Comparison of ENCODE assay signal across 9 cellular contexts in the genomic region with DNA sequence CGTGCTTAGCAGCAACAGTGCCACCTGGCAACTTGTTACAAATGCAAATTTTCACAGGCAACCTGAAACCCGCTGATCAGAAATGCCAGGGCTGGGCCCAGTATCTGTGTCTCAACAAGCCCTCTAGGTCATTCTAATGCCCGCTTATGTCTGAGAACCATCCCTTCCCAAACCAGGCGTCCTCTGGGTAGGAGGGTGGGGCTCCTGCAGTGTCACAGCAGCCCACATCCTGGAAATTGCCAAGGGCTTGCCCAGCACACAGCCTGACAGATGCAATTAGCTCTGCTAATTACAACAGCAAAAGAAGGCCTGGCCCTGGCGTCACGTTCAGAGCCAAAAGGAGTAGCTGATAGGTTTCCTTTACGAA. TPM values are rescaled to one million over a fixed set of nuclear protein-coding genes. Genes with fewer than 3 reads are reported as not detected.
DNase-seq lines count a peak whose midpoint lies in the region; ATAC-seq lines count a peak whose summit lies in the region.
"Had no signal": no experiment of that assay in that cellular context is flagged by ENCODE, and none has a peak within 500 bp of the region (broad histone marks: within the 10 kb centered on the region; RNA-seq: fewer than 3 reads in every experiment).

No MANE protein-coding gene starts in this region.

- H3K9me3 ChIP-seq in esophagus (ENCODE audit: control insufficient read depth in 2 of 2, insufficient read depth in 1 of 2, low read depth in 1 of 2, low read length in 1 of 2) = no peaks in the 10 kb centered on the region
- H3K9me3 ChIP-seq: SJSA1 had no signal

- H3K27me3 ChIP-seq in esophagus (ENCODE audit: control insufficient read depth in 1 of 2, insufficient read depth in 2 of 2, low read length in 2 of 2) = no peaks in the 10 kb centered on the region
- H3K27me3 ChIP-seq: SJSA1 had no signal

- H3K36me3 ChIP-seq in esophagus (ENCODE audit: control insufficient read depth in 2 of 2, insufficient read depth in 2 of 2, low read length in 1 of 2) = peaks cover 2 to 6% of the 10 kb centered on the region in 2 donors

- H3K4me1 Mint-ChIP-seq in activated T-cell treated with anti-CD3 and anti-CD28 coated beads, Interleukin-2, amount 50 U/mL, for 4 hours (ENCODE audit: low read depth) = peaks cover 95% of the 10 kb centered on the region
- H3K4me1 Mint-ChIP-seq in stimulated activated naive CD8-positive, alpha-beta T cell treated with anti-CD3 and anti-CD28 coated beads, Interleukin-15, amount 100 ng/mL, for 72 hours = peaks cover 100% of the 10 kb centered on the region

- peak overlapping the region; percentile 81 to 99 for H3K27ac Mint-ChIP-seq in stimulated activated naive CD8-positive, alpha-beta T cell treated with anti-CD3 and anti-CD28 coated beads, Interleukin-15, amount 100 ng/mL, for 72 hours

- WGBS in esophagus, 2 donors = 29 to 38% methylated on average over 7 of the region's 7 CpGs

- no peaks in the 10 kb centered on the region for H3K27me3 Mint-ChIP-seq in activated T-cell treated with anti-CD3 and anti-CD28 coated beads, Interleukin-2, amount 50 U/mL, for 4 hours (ENCODE audit: low read depth)
- no peaks in the 10 kb centered on the region for H3K27me3 Mint-ChIP-seq in stimulated activated naive CD8-positive, alpha-beta T cell treated with anti-CD3 and anti-CD28 coated beads, Interleukin-15, amount 100 ng/mL, for 72 hours

- peaks cover 7% of the 10 kb centered on the region for H3K36me3 Mint-ChIP-seq in activated T-cell treated with anti-CD3 and anti-CD28 coated beads, Interleukin-2, amount 50 U/mL, for 4 hours (ENCODE audit: insufficient read depth)

- H3K4me1 ChIP-seq in esophagus (ENCODE audit: control insufficient read depth in 2 of 2, insufficient read depth in 2 of 2, low read length in 1 of 2) = peaks cover 26 to 65% of the 10 kb centered on the region in 2 donors

- no peak for DNase-seq in activated T-cell treated with anti-CD3 and anti-CD28 coated beads, Interleukin-2, amount 50 U/mL, for 4 hours
- DNase-seq in activated T-cell treated with anti-CD3 and anti-CD28 coated beads for 4 hours (no peak), NCI-H526 treated with DMSO at 0.1 percent for 48 hours (lab: John Stamatoyannopoulos, UW) (peak; percentile 61), activated gamma-delta T cell (lab: John Stamatoyannopoulos, UW) (no peak)
- peak in 1 of 2 donors; percentile 59 for DNase-seq in stimulated activated naive CD8-positive, alpha-beta T cell treated with anti-CD3 and anti-CD28 coated beads, Interleukin-15, amount 100 ng/mL, for 72 hours
- no peak for DNase-seq in activated CD4-positive, CD25-positive, alpha-beta regulatory T cell (lab: John Stamatoyannopoulos, UW)

- H3K4me3 ChIP-seq in esophagus (ENCODE audit: low read depth in 1 of 2, low read length in 2 of 2) = no peak overlapping the region
- H3K4me3 ChIP-seq: SJSA1 had no signal

- H3K4me3 Mint-ChIP-seq in activated T-cell treated with anti-CD3 and anti-CD28 coated beads, Interleukin-2, amount 50 U/mL, for 4 hours = peak overlapping the region; percentile 61
- peak overlapping the region; percentile 63 to 84 for H3K4me3 Mint-ChIP-seq in stimulated activated naive CD8-positive, alpha-beta T cell treated with anti-CD3 and anti-CD28 coated beads, Interleukin-15, amount 100 ng/mL, for 72 hours

- peak overlapping the region; percentile 92 to 98 for H3K27ac ChIP-seq in esophagus (ENCODE audit: low read depth in 2 of 2, low read length in 1 of 2)
- H3K27ac ChIP-seq: SJSA1 had no signal

- ATAC-seq in activated T-cell treated with anti-CD3 and anti-CD28 coated beads, Interleukin-2, amount 50 U/mL, for 4 hours = peak in 1 of 2 donors; percentile 36
- ATAC-seq in stimulated activated naive CD8-positive, alpha-beta T cell treated with anti-CD3 and anti-CD28 coated beads, Interleukin-15, amount 100 ng/mL, for 72 hours = peak; percentile 79
- no peak for ATAC-seq in GM19395 (IDR thresholded peaks at IDR 0.05; ENCODE audit: unreplicated experiment)

- no peaks in the 10 kb centered on the region for H3K9me3 Mint-ChIP-seq in activated T-cell treated with anti-CD3 and anti-CD28 coated beads, Interleukin-2, amount 50 U/mL, for 4 hours
- no peaks in the 10 kb centered on the region for H3K9me3 Mint-ChIP-seq in stimulated activated naive CD8-positive, alpha-beta T cell treated with anti-CD3 and anti-CD28 coated beads, Interleukin-15, amount 100 ng/mL, for 72 hours

RNA-seq across cellular contexts. Expression of gene ITPRIP, which starts 15.9 kb away (rescaled TPM):
- 10 to 100 TPM; 18.1 to 21.9 (median 19.5) TPM for total RNA-seq in activated T-cell treated with anti-CD3 and anti-CD28 coated beads, Interleukin-2, amount 50 U/mL, for 4 hours
- polyA plus RNA-seq in esophagus = 10 to 100 TPM; 34.0 to 34.5 TPM

RNA-seq across cellular contexts. Expression of gene CFAP58, which starts 31.2 kb away (rescaled TPM):
- not detected for total RNA-seq in activated T-cell treated with anti-CD3 and anti-CD28 coated beads, Interleukin-2, amount 50 U/mL, for 4 hours
- polyA plus RNA-seq in esophagus = under 1 TPM; 0.11 to 0.14 TPM

RNA-seq across cellular contexts. Expression of gene GSTO2, which starts 53.4 kb away (rescaled TPM):
- 1 to 10 TPM in 1 of 3 donors, under 1 TPM in 2; 0.33 to 1.1 (median 0.73) TPM for total RNA-seq in activated T-cell treated with anti-CD3 and anti-CD28 coated beads, Interleukin-2, amount 50 U/mL, for 4 hours
- polyA plus RNA-seq in esophagus = 10 to 100 TPM; 19.9 to 20.3 TPM
